In genomic region chr9:33165263-33166151, GRCh38 we compare ENCODE assay signal across 2 cellular contexts.
TF ChIP-seq lines count a peak whose summit lies in the region.

No MANE protein-coding gene starts in this region.

TF ChIP-seq in HEK293, 187 proteins besides CTCF, POLR2A, EP300 and RAD21 (continues in another document):
- peak; percentile 59; the same call in 1 of the 2 replicates for TF ChIP-seq IKZF3 (tag by site-specific recombination; IDR thresholded peaks at IDR 0.05)
- no peak for TF ChIP-seq AEBP2 (tag by site-specific recombination; IDR thresholded peaks at IDR 0.05; ENCODE audit: borderline replicate concordance)
- TF ChIP-seq GLIS2 (tag by site-specific recombination; IDR thresholded peaks at IDR 0.05) = no peak
- peak; percentile 62 for TF ChIP-seq PATZ1 (tag by site-specific recombination; IDR thresholded peaks at IDR 0.05)
- TF ChIP-seq TRIM28 (IDR thresholded peaks at IDR 0.05; ENCODE audit: borderline replicate concordance, low read length) = 0 out of 2 replicates have a peak, but pooled peaks have one; percentile 49
- 0 out of 2 replicates have a peak, but pooled peaks have one; percentile 16 for TF ChIP-seq ZNF660 (tag by site-specific recombination; IDR thresholded peaks at IDR 0.05)
- no peak for TF ChIP-seq HOXD13 (CRISPR knock-in tag; IDR thresholded peaks at IDR 0.05; ENCODE audit: borderline replicate concordance)
- TF ChIP-seq ZNF664 (tag by site-specific recombination; IDR thresholded peaks at IDR 0.05) = peak; percentile 67
- TF ChIP-seq ZNF398 (tag by site-specific recombination; IDR thresholded peaks at IDR 0.05) = peak; percentile 22; the same call in 1 of the 2 replicates
- peak; percentile 72 for TF ChIP-seq PRDM10 (tag by site-specific recombination; IDR thresholded peaks at IDR 0.05)
- TF ChIP-seq ZNF140 (tag by site-specific recombination; IDR thresholded peaks at IDR 0.05) = no peak
- TF ChIP-seq ZNF629 (tag by site-specific recombination; IDR thresholded peaks at IDR 0.05) = peak; percentile 53
- TF ChIP-seq ZBTB20 (tag by site-specific recombination; IDR thresholded peaks at IDR 0.05) = peak; percentile 86
- no peak for TF ChIP-seq KLF10 (tag by site-specific recombination; IDR thresholded peaks at IDR 0.05)
- no peak for TF ChIP-seq ZNF239 (tag by site-specific recombination; IDR thresholded peaks at IDR 0.05)
- TF ChIP-seq ZNF670 (tag by site-specific recombination; IDR thresholded peaks at IDR 0.05; ENCODE audit: low read depth) = no peak
- peak; percentile 43; the same call in 1 of the 2 replicates for TF ChIP-seq ZNF335 (tag by site-specific recombination; conservative IDR thresholded peaks at IDR 0.05)
- no peak for TF ChIP-seq ZNF416 (tag by site-specific recombination; IDR thresholded peaks at IDR 0.05)
- TF ChIP-seq ZNF843 (tag by site-specific recombination; IDR thresholded peaks at IDR 0.05) = peak; percentile 65; the same call in 1 of the 2 replicates
- TF ChIP-seq FEZF1 (tag by site-specific recombination; IDR thresholded peaks at IDR 0.05) = peak; percentile 56
- TF ChIP-seq ZNF654 (tag by site-specific recombination; IDR thresholded peaks at IDR 0.05; ENCODE audit: low read depth) = no peak
- TF ChIP-seq PRDM1 (tag by site-specific recombination; IDR thresholded peaks at IDR 0.05) = peak; percentile 60
- TF ChIP-seq WT1 (tag by site-specific recombination; IDR thresholded peaks at IDR 0.05) = peak; percentile 46; the same call in 1 of the 2 replicates

TF ChIP-seq in HepG2, 621 proteins besides CTCF, POLR2A, EP300 and RAD21 (continues in another document):
- TF ChIP-seq RXRB (CRISPR knock-in tag; IDR thresholded peaks at IDR 0.05; ENCODE audit: borderline replicate concordance) (peak; percentile 93), ZNF282 (IDR thresholded peaks at IDR 0.05; ENCODE audit: partially characterized antibody) (no peak), ZNF512B (CRISPR knock-in tag; IDR thresholded peaks at IDR 0.05; ENCODE audit: borderline replicate concordance) (no peak), MTERF4 (CRISPR knock-in tag; IDR thresholded peaks at IDR 0.05) (no peak), ZBTB37 (CRISPR knock-in tag; IDR thresholded peaks at IDR 0.05) (peak; percentile 90; the same call in 1 of the 2 replicates), ZNF251 (CRISPR knock-in tag; IDR thresholded peaks at IDR 0.05) (no peak), CENPT (CRISPR knock-in tag; IDR thresholded peaks at IDR 0.05; ENCODE audit: low read depth) (no peak), RFXAP (CRISPR knock-in tag; IDR thresholded peaks at IDR 0.05; ENCODE audit: borderline replicate concordance) (peak; percentile 46; the same call in 1 of the 2 replicates), ZNF354B (CRISPR knock-in tag; IDR thresholded peaks at IDR 0.05) (0 out of 2 replicates have a peak, but pooled peaks have one; percentile 47), ZNF530 (CRISPR knock-in tag; IDR thresholded peaks at IDR 0.05; ENCODE audit: low read depth) (no peak), ZNF773 (CRISPR knock-in tag; IDR thresholded peaks at IDR 0.05; ENCODE audit: borderline replicate concordance) (no peak), GPN1 (CRISPR knock-in tag; IDR thresholded peaks at IDR 0.05; ENCODE audit: borderline replicate concordance) (no peak), ZNF317 (CRISPR knock-in tag; IDR thresholded peaks at IDR 0.05) (no peak), GTF2F1 (IDR thresholded peaks at IDR 0.05; ENCODE audit: low read length) (no peak), MXD3 (CRISPR knock-in tag; IDR thresholded peaks at IDR 0.05) (no peak), JUNB (CRISPR knock-in tag; IDR thresholded peaks at IDR 0.05; ENCODE audit: borderline replicate concordance) (no peak), CSRNP1 (CRISPR knock-in tag; IDR thresholded peaks at IDR 0.05) (no peak), PBX3 (CRISPR knock-in tag; IDR thresholded peaks at IDR 0.05; ENCODE audit: borderline replicate concordance) (no peak), ZNF256 (CRISPR knock-in tag; conservative IDR thresholded peaks at IDR 0.05) (0 out of 2 replicates have a peak, but pooled peaks have one; percentile 20), MTF2 (CRISPR knock-in tag; IDR thresholded peaks at IDR 0.05; ENCODE audit: borderline replicate concordance) (no peak), ZBED4 (CRISPR knock-in tag; IDR thresholded peaks at IDR 0.05; ENCODE audit: borderline replicate concordance) (peak; percentile 42; the same call in 1 of the 2 replicates), ZNF704 (CRISPR knock-in tag; IDR thresholded peaks at IDR 0.05; ENCODE audit: borderline replicate concordance) (no peak), ZBTB44 (CRISPR knock-in tag; IDR thresholded peaks at IDR 0.05) (no peak), ASH2L (IDR thresholded peaks at IDR 0.05; ENCODE audit: insufficient read length, low read depth, low read length) (peak; percentile 55), ZFP36L2 (CRISPR knock-in tag; IDR thresholded peaks at IDR 0.05) (0 out of 2 replicates have a peak, but pooled peaks have one; percentile 13), ZFP36L1 (CRISPR knock-in tag; IDR thresholded peaks at IDR 0.05) (0 out of 2 replicates have a peak, but pooled peaks have one; percentile 16), TFE3 (CRISPR knock-in tag; IDR thresholded peaks at IDR 0.05) (0 out of 2 replicates have a peak, but pooled peaks have one; percentile 30), NAIF1 (CRISPR knock-in tag; IDR thresholded peaks at IDR 0.05; ENCODE audit: borderline replicate concordance) (0 out of 2 replicates have a peak, but pooled peaks have one; percentile 66), ZNF572 (CRISPR knock-in tag; IDR thresholded peaks at IDR 0.05) (no peak), TEAD2 (CRISPR knock-in tag; IDR thresholded peaks at IDR 0.05) (no peak), POLR2AphosphoS5 (IDR thresholded peaks at IDR 0.05; ENCODE audit: low read depth, low read length) (peak; percentile 89)
